Comparison of ENCODE assay signal across 8 cellular contexts in the genomic region with DNA sequence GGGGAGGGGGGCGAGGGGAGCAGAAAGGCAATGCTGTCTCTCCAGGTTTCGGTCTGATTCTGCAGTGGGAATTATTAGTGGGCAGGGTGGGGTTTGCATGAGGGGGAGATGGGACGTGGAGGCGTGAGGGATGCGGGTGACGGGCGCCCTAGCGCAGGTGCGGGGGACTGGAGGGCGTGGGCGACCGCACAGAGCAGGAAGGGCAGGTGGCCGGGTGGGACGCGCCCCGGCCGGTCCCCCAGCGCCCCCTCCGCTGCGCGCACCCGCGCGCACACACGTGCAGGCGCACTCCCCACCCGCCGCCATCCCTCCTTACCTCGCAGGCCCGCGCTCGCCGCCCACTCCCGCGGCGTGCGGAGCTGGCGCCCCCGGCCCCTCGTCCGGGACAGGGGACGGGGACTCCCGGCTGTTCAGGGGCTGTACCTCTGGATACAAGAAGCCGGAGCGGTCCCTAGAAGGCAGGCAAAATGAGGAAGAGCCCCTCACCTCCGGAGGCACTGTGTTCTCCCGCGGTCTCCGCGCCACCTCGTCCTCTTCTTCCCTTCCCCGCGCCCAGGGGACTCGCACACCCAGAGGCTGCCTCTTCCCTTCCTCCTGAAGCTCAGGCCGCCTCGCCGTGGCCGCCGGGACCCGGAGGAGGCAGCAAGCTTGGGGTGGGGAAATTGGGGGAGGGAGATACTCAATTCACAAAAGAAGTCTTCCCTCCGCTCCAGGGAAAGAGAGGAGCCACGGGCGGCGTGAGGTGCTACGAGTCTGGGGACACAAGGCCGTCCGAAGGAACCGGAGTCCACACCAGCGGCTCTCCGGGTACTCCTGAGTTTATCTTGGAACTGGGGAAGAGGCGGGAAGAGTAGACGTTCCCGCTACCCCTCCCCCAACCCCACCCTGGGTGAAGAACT. TPM values are rescaled to one million over a fixed set of nuclear protein-coding genes. Genes with fewer than 3 reads are reported as not detected.
A peak's percentile ranks its signal among the peaks of the same experiment; 100 is the strongest.
DNase-seq lines count a peak whose midpoint lies in the region; ATAC-seq and TF ChIP-seq lines count a peak whose summit lies in the region.

No MANE protein-coding gene starts in this region.

- peaks cover 3 to 31% (median 18%) of the 10 kb centered on the region in 7 donors for H3K9me3 Mint-ChIP-seq in CD14-positive monocyte
- H3K9me3 Mint-ChIP-seq in naive thymus-derived CD4-positive, alpha-beta T cell = peaks cover 2 to 28% (median 6%) of the 10 kb centered on the region in 11 donors

- peaks cover 21% of the 10 kb centered on the region for H3K4me1 Mint-ChIP-seq in CD14-positive monocyte
- peaks cover 11 to 28% (median 15%) of the 10 kb centered on the region in 7 donors for H3K4me1 Mint-ChIP-seq in naive thymus-derived CD4-positive, alpha-beta T cell

- H3K36me3 ChIP-seq in HUES6 (ENCODE audit: control insufficient read depth, insufficient read depth, low read length) (no peaks in the 10 kb centered on the region), colonic mucosa (no peaks in the 10 kb centered on the region)
- no peaks in the 10 kb centered on the region for H3K36me3 ChIP-seq in naive thymus-derived CD4-positive, alpha-beta T cell (ENCODE audit: control insufficient read depth in 2 of 3, insufficient read depth in 3 of 3, low read length in 3 of 3)

- no peak for TF ChIP-seq CTCF in CD14-positive monocyte (IDR thresholded peaks at IDR 0.05)
- TF ChIP-seq CTCF in colonic mucosa (IDR thresholded peaks at IDR 0.05) = no peak

- no peaks in the 10 kb centered on the region for H3K9me3 ChIP-seq in HUES6 (ENCODE audit: control insufficient read depth, insufficient read depth, low read depth, low read length)
- H3K9me3 ChIP-seq in colonic mucosa = no peaks in the 10 kb centered on the region
- H3K9me3 ChIP-seq in naive thymus-derived CD4-positive, alpha-beta T cell (ENCODE audit: control insufficient read depth in 2 of 3, low read length in 3 of 3) = no peaks in the 10 kb centered on the region

- POLR2A ChIA-PET in naive thymus-derived CD4-positive, alpha-beta T cell (lab: Charles Lee) = no interaction called here

- CTCF ChIA-PET in naive thymus-derived CD4-positive, alpha-beta T cell (lab: Charles Lee) = no interaction called here

- DNase-seq in CD14-positive monocyte (ENCODE audit: low spot score) (no peak), colonic mucosa (peak; percentile 61), SW 1271 (lab: John Stamatoyannopoulos, UW) (no peak), NCI-H226 (no peak)
- no peak for DNase-seq in naive thymus-derived CD4-positive, alpha-beta T cell

- TF ChIP-seq POLR2A in GM18505 (IDR thresholded peaks at IDR 0.05; ENCODE audit: borderline replicate concordance, extremely low read depth, insufficient read depth, insufficient read length) = no peak

- peak overlapping the region; percentile 76 for H3K4me3 ChIP-seq in HUES6 (ENCODE audit: low read depth, low read length)
- H3K4me3 ChIP-seq in colonic mucosa = peak overlapping the region; percentile 41
- H3K4me3 ChIP-seq in naive thymus-derived CD4-positive, alpha-beta T cell (ENCODE audit: low read length) = no peak overlapping the region

- peaks cover 0 to 2% of the 10 kb centered on the region in 2 donors for H3K36me3 Mint-ChIP-seq in CD14-positive monocyte
- peaks cover 0 to 10% (median 0%) of the 10 kb centered on the region in 5 donors for H3K36me3 Mint-ChIP-seq in naive thymus-derived CD4-positive, alpha-beta T cell

- H3K27ac ChIP-seq in HUES6 (ENCODE audit: low read depth, low read length) (no peak overlapping the region; the same call in 1 of the 2 replicates), colonic mucosa (no peak overlapping the region)
- no peak overlapping the region for H3K27ac ChIP-seq in naive thymus-derived CD4-positive, alpha-beta T cell (ENCODE audit: low read depth, low read length)

- peak overlapping the region; percentile 16 to 74 for H3K4me3 Mint-ChIP-seq in CD14-positive monocyte
- peak overlapping the region in 8 of 10 donors; percentile 23 to 84 (median 72) for H3K4me3 Mint-ChIP-seq in naive thymus-derived CD4-positive, alpha-beta T cell

- H3K27me3 ChIP-seq in HUES6 (ENCODE audit: control insufficient read depth, insufficient read depth, low read length) = peaks cover 59% of the 10 kb centered on the region
- peaks cover 10% of the 10 kb centered on the region for H3K27me3 ChIP-seq in colonic mucosa
- H3K27me3 ChIP-seq in naive thymus-derived CD4-positive, alpha-beta T cell (ENCODE audit: control insufficient read depth in 2 of 2, insufficient read depth in 2 of 2, low read length in 2 of 2) = peaks cover 0 to 4% of the 10 kb centered on the region in 2 donors

- no peak for ATAC-seq in naive thymus-derived CD4-positive, alpha-beta T cell
- ATAC-seq in GM18505 (IDR thresholded peaks at IDR 0.05; ENCODE audit: unreplicated experiment) = no peak
- ATAC-seq in HG03280 (IDR thresholded peaks at IDR 0.05; ENCODE audit: unreplicated experiment) = no peak

- H3K4me1 ChIP-seq in HUES6 (ENCODE audit: control insufficient read depth, insufficient read depth, low read length) (peaks cover 24% of the 10 kb centered on the region), colonic mucosa (no peaks in the 10 kb centered on the region)
- H3K4me1 ChIP-seq in naive thymus-derived CD4-positive, alpha-beta T cell (ENCODE audit: control insufficient read depth in 2 of 2, insufficient read depth in 2 of 2, low read length in 2 of 2) = no peaks in the 10 kb centered on the region

- H3K9ac ChIP-seq in HUES6 (ENCODE audit: low read length) = peak overlapping the region; percentile 77
- H3K9ac ChIP-seq in colonic mucosa (ENCODE audit: low read depth in 2 of 2, low read length in 2 of 2) = peak overlapping the region in 1 of 2 donors; percentile 12

- intact Hi-C loops in CD14-positive monocyte (cut with micrococcal nuclease) (no loop called here), colonic mucosa (cut with DNase I) (loop anchor here (10.0 kb wide), 1 partner anchor 1797 kb away; no protein-coding TSS in a partner anchor)
- intact Hi-C loops in naive thymus-derived CD4-positive, alpha-beta T cell (cut with micrococcal nuclease) = loop anchor here in 1 of 2 donors (10.0 kb wide), 1 partner anchor 1113 kb away; no protein-coding TSS in a partner anchor

- H3K27ac Mint-ChIP-seq in CD14-positive monocyte = no peak overlapping the region
- no peak overlapping the region for H3K27ac Mint-ChIP-seq in naive thymus-derived CD4-positive, alpha-beta T cell

- H3K27me3 Mint-ChIP-seq in CD14-positive monocyte (ENCODE audit: low read depth in 3 of 3) = peaks cover 58 to 70% (median 58%) of the 10 kb centered on the region in 3 donors
- peaks cover 55 to 76% (median 68%) of the 10 kb centered on the region in 5 donors for H3K27me3 Mint-ChIP-seq in naive thymus-derived CD4-positive, alpha-beta T cell

RNA-seq across cellular contexts. Expression of a gene that starts 1.3 kb away (rescaled TPM):
- not detected for polyA plus RNA-seq in CD14-positive monocyte
- 1 to 10 TPM; 1.5 to 4.2 TPM for total RNA-seq in colonic mucosa
- not detected for total RNA-seq in naive thymus-derived CD4-positive, alpha-beta T cell
- not detected for polyA plus RNA-seq in naive thymus-derived CD4-positive, alpha-beta T cell
